Comparison of ENCODE assay signal across 8 cellular contexts in the genomic region with DNA sequence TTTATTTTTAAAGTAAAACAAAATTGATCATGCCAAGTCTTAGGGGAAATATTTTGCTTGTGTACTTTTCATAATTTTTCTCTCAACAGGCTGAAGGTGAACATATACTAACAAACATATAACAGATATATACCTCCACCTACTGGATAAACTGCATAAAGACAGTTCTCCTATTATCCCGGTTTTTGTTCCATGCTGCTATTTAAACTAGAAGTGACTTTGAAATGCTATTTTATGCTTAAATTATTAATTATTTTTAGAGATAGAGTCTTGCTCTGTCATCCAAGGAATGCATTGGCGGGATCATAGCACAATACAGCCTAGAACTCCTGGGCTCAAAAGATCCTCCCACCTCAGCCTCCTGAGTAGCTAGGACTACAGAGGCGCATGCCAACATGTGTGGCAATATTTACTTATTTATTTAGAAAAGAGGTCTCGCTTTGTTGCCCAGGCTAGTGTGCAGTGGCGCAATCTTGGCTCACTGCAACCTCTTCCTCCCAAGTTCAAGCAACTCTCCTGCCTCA. TPM values are rescaled to one million over a fixed set of nuclear protein-coding genes. Genes with fewer than 3 reads are reported as not detected.
DNase-seq lines count a peak whose midpoint lies in the region; ATAC-seq, FAIRE-seq and TF ChIP-seq lines count a peak whose summit lies in the region.

No MANE protein-coding gene starts in this region.

- H3K27ac Mint-ChIP-seq in activated T-helper 1 cell treated with anti-CD3 and anti-CD28 coated beads, Interleukin-12 subunit alpha, Interleukin-12 subunit beta, Interleukin-2, Interleukin-4 antibody, amounts not matched to agents 30 ng/mL and 10 ng/mL and 1 ng/mL, durations not matched to agents 14 hours and 24 hours and 36 hours = no peak overlapping the region

- H3K4me1 Mint-ChIP-seq in activated T-helper 1 cell treated with anti-CD3 and anti-CD28 coated beads, Interleukin-12 subunit alpha, Interleukin-12 subunit beta, Interleukin-2, Interleukin-4 antibody, amounts not matched to agents 30 ng/mL and 10 ng/mL and 1 ng/mL, durations not matched to agents 14 hours and 24 hours and 36 hours (ENCODE audit: low read depth) = no peaks in the 10 kb centered on the region

- TF ChIP-seq CTCF in astrocyte of the spinal cord (IDR thresholded peaks at IDR 0.05; ENCODE audit: low read depth, low read length) (peak; percentile 39), kidney (IDR thresholded peaks at IDR 0.05; ENCODE audit: borderline replicate concordance, extremely low read depth, insufficient read depth) (peak; percentile 61)

- DNase-seq in DMS 273 treated with DMSO at 0.1 percent for 48 hours (lab: John Stamatoyannopoulos, UW) = peak; percentile 53
- peak; percentile 58 for DNase-seq in NCI-H1694 (lab: John Stamatoyannopoulos, UW)
- DNase-seq in astrocyte of the spinal cord (ENCODE audit: low read depth, low spot score) = no peak
- no peak for DNase-seq in kidney
- no peak for DNase-seq in ureter (ENCODE audit: low spot score)
- no peak for DNase-seq in NCI-H128 (lab: John Stamatoyannopoulos, UW; ENCODE audit: unreplicated experiment)
- no peak for DNase-seq in activated T-helper 1 cell treated with anti-CD3 and anti-CD28 coated beads, Interleukin-12 subunit alpha, Interleukin-12 subunit beta, Interleukin-2, Interleukin-4 antibody, amounts not matched to agents 30 ng/mL and 10 ng/mL and 1 ng/mL, durations not matched to agents 14 hours and 24 hours and 36 hours (ENCODE audit: low spot score)

- no peaks in the 10 kb centered on the region for H3K36me3 Mint-ChIP-seq in activated T-helper 1 cell treated with anti-CD3 and anti-CD28 coated beads, Interleukin-12 subunit alpha, Interleukin-12 subunit beta, Interleukin-2, Interleukin-4 antibody, amounts not matched to agents 30 ng/mL and 10 ng/mL and 1 ng/mL, durations not matched to agents 14 hours and 24 hours and 36 hours (ENCODE audit: low read depth)

- no peaks in the 10 kb centered on the region for H3K27me3 Mint-ChIP-seq in activated T-helper 1 cell treated with anti-CD3 and anti-CD28 coated beads, Interleukin-12 subunit alpha, Interleukin-12 subunit beta, Interleukin-2, Interleukin-4 antibody, amounts not matched to agents 30 ng/mL and 10 ng/mL and 1 ng/mL, durations not matched to agents 14 hours and 24 hours and 36 hours (ENCODE audit: insufficient read depth)

- intact Hi-C loops in kidney (cut with DNase I) = loop anchor here (5.0 kb wide), 1 partner anchor 216 kb away; no protein-coding TSS in a partner anchor
- intact Hi-C loops in activated T-helper 1 cell treated with anti-CD3 and anti-CD28 coated beads, Interleukin-12 subunit alpha, Interleukin-12 subunit beta, Interleukin-2, Interleukin-4 antibody, amounts not matched to agents 30 ng/mL and 10 ng/mL and 1 ng/mL, durations not matched to agents 14 hours and 24 hours and 36 hours (cut with micrococcal nuclease) = loop anchor here (1.0 to 10.0 kb wide), 6 partner anchors 211 to 1018 kb away; no protein-coding TSS in a partner anchor

- H3K4me3 ChIP-seq in astrocyte of the spinal cord (ENCODE audit: low read depth, low read length) (no peak overlapping the region), kidney (ENCODE audit: low read length in 2 of 2) (no peak overlapping the region)

- H3K9me3 ChIP-seq in kidney (ENCODE audit: control insufficient read depth in 1 of 2, low read length in 2 of 2) = no peaks in the 10 kb centered on the region

- in situ Hi-C loops in astrocyte of the spinal cord (cut with HindIII; ENCODE audit: low sequenced_read_pairs) = no loop called here

- no peak overlapping the region for H3K9ac ChIP-seq in kidney (ENCODE audit: low read length in 2 of 2)

- H3K4me1 ChIP-seq in kidney (ENCODE audit: control insufficient read depth in 1 of 2, insufficient read depth in 1 of 2, low read depth in 1 of 2, low read length in 2 of 2) = no peaks in the 10 kb centered on the region

- ATAC-seq in GM21717 (IDR thresholded peaks at IDR 0.05; ENCODE audit: unreplicated experiment) = peak; percentile 47

- FAIRE-seq in kidney (lab: Jason Lieb, UNC) = peak; percentile 98

- H3K36me3 ChIP-seq in kidney (ENCODE audit: control insufficient read depth in 1 of 2, insufficient read depth in 2 of 2, low read length in 2 of 2) = peaks cover 0 to 4% of the 10 kb centered on the region in 2 donors

- no peaks in the 10 kb centered on the region for H3K9me3 Mint-ChIP-seq in activated T-helper 1 cell treated with anti-CD3 and anti-CD28 coated beads, Interleukin-12 subunit alpha, Interleukin-12 subunit beta, Interleukin-2, Interleukin-4 antibody, amounts not matched to agents 30 ng/mL and 10 ng/mL and 1 ng/mL, durations not matched to agents 14 hours and 24 hours and 36 hours

- H3K27ac ChIP-seq in kidney (ENCODE audit: low read depth in 2 of 2, low read length in 2 of 2) = no peak overlapping the region

- no peak overlapping the region for H3K4me3 Mint-ChIP-seq in activated T-helper 1 cell treated with anti-CD3 and anti-CD28 coated beads, Interleukin-12 subunit alpha, Interleukin-12 subunit beta, Interleukin-2, Interleukin-4 antibody, amounts not matched to agents 30 ng/mL and 10 ng/mL and 1 ng/mL, durations not matched to agents 14 hours and 24 hours and 36 hours

RNA-seq across cellular contexts. Expression of a gene that starts 49.8 kb away (rescaled TPM):
- total RNA-seq in kidney = 10.7 TPM
- polyA plus RNA-seq in kidney (ENCODE audit: insufficient read depth, low read depth, low replicate concordance) = 20.8 TPM
- 7.8 TPM for total RNA-seq in ureter
- total RNA-seq in activated T-helper 1 cell treated with anti-CD3 and anti-CD28 coated beads, Interleukin-12 subunit alpha, Interleukin-12 subunit beta, Interleukin-2, Interleukin-4 antibody, amounts not matched to agents 30 ng/mL and 10 ng/mL and 1 ng/mL, durations not matched to agents 14 hours and 24 hours and 36 hours = 0.44 and 0.83 TPM in 2 replicates

Comparison
In these comparisons a context has a peak if more than half of its experiments do, and no peak if none do; other contexts are left out.
1. DNase-seq: peak in DMS 273 treated with DMSO at 0.1 percent for 48 hours (single experiment) and NCI-H1694 (single experiment); none in astrocyte of the spinal cord (single experiment), kidney (single experiment), ureter (single experiment), NCI-H128 (single experiment) and activated T-helper 1 cell treated with anti-CD3 and anti-CD28 coated beads, Interleukin-12 subunit alpha, Interleukin-12 subunit beta, Interleukin-2, Interleukin-4 antibody, amounts not matched to agents 30 ng/mL and 10 ng/mL and 1 ng/mL, durations not matched to agents 14 hours and 24 hours and 36 hours (single experiment).